In genomic region chr12:52836042-52836466, GRCh38 we compare ENCODE assay signal across 8 cellular contexts. TPM values are rescaled to one million over a fixed set of nuclear protein-coding genes. Genes with fewer than 3 reads are reported as not detected.
DNase-seq lines count a peak whose midpoint lies in the region; ATAC-seq and TF ChIP-seq lines count a peak whose summit lies in the region.
"Had no signal": no experiment of that assay in that cellular context is flagged by ENCODE, and none has a peak within 500 bp of the region (broad histone marks: within the 10 kb centered on the region; RNA-seq: fewer than 3 reads in every experiment).

No MANE protein-coding gene starts in this region.

- TF ChIP-seq CTCF in left lung (IDR thresholded peaks at IDR 0.05): no peak

- peaks cover 10% of the 10 kb centered on the region for H3K27me3 Mint-ChIP-seq in activated T-cell treated with anti-CD3 and anti-CD28 coated beads, Interleukin-2, amount 50 U/mL, for 4 hours (ENCODE audit: low read depth)

- H3K4me3 ChIP-seq in left lung (no peak overlapping the region), H7 (ENCODE audit: insufficient read depth, low read depth, low read length) (no peak overlapping the region)

- ATAC-seq in activated T-cell treated with anti-CD3 and anti-CD28 coated beads, Interleukin-2, amount 50 U/mL, for 4 hours: peak; percentile 91 to 96
- ATAC-seq in left lung (peak; percentile 35), GM18868 (IDR thresholded peaks at IDR 0.05; ENCODE audit: unreplicated experiment) (no peak)

- no peaks in the 10 kb centered on the region for H3K4me1 ChIP-seq in left lung

- peak; percentile 56 for DNase-seq in activated T-cell treated with anti-CD3 and anti-CD28 coated beads, Interleukin-2, amount 50 U/mL, for 4 hours
- no peak for DNase-seq in left lung
- peak; percentile 26 to 30 for DNase-seq in stimulated activated CD8-positive, alpha-beta memory T cell treated with anti-CD3 and anti-CD28 coated beads, Interleukin-7, amount 100 ng/mL, for 1 hour (ENCODE audit: low read depth in 2 of 2)
- no peak for DNase-seq in COLO668 (lab: John Stamatoyannopoulos, UW; ENCODE audit: unreplicated experiment)
- DNase-seq in H7: no peak

- peak overlapping the region; percentile 35 for H3K4me3 Mint-ChIP-seq in activated T-cell treated with anti-CD3 and anti-CD28 coated beads, Interleukin-2, amount 50 U/mL, for 4 hours
- H3K4me3 Mint-ChIP-seq: memory B cell had no signal

- intact Hi-C loops in left lung (cut with DNase I): no loop called here

- no peaks in the 10 kb centered on the region for H3K36me3 Mint-ChIP-seq in activated T-cell treated with anti-CD3 and anti-CD28 coated beads, Interleukin-2, amount 50 U/mL, for 4 hours (ENCODE audit: insufficient read depth)
- H3K36me3 Mint-ChIP-seq: memory B cell had no signal

- no peaks in the 10 kb centered on the region for H3K9me3 ChIP-seq in left lung

- H3K27ac ChIP-seq in left lung: no peak overlapping the region

- H3K27me3 ChIP-seq in left lung: peaks cover 0 to 83% of the 10 kb centered on the region in 2 donors
- H3K27me3 ChIP-seq in H7 (ENCODE audit: control insufficient read depth, insufficient read depth, low read length): no peaks in the 10 kb centered on the region; the same call in 1 of the 2 replicates

- H3K4me1 Mint-ChIP-seq in activated T-cell treated with anti-CD3 and anti-CD28 coated beads, Interleukin-2, amount 50 U/mL, for 4 hours (ENCODE audit: low read depth): peaks cover 22% of the 10 kb centered on the region
- H3K4me1 Mint-ChIP-seq: memory B cell had no signal

- H3K9me3 Mint-ChIP-seq in activated T-cell treated with anti-CD3 and anti-CD28 coated beads, Interleukin-2, amount 50 U/mL, for 4 hours: no peaks in the 10 kb centered on the region
- H3K9me3 Mint-ChIP-seq: memory B cell had no signal

- H3K36me3 ChIP-seq in left lung (no peaks in the 10 kb centered on the region), H7 (replicated peaks; ENCODE audit: control insufficient read depth, insufficient read depth, low read length) (no peaks in the 10 kb centered on the region)

TF ChIP-seq in PFSK-1, 5 proteins besides CTCF, POLR2A, EP300 and RAD21:
- TF ChIP-seq FOXP2 (optimal IDR thresholded peaks at IDR 0.05; ENCODE audit: borderline replicate concordance, extremely low read depth, extremely low read length, insufficient read depth) (peak; percentile 74), REST (IDR thresholded peaks at IDR 0.05; ENCODE audit: insufficient read depth in 1 of 2, low read depth in 2 of 2, low read length in 2 of 2) (no peak)

RNA-seq across cellular contexts. Expression of gene KRT79, which starts 1.9 kb away (rescaled TPM):
- not detected for polyA plus RNA-seq in PFSK-1 (2012; ENCODE audit: insufficient read length, low read depth)
- total RNA-seq in activated T-cell treated with anti-CD3 and anti-CD28 coated beads, Interleukin-2, amount 50 U/mL, for 4 hours: under 1 TPM in 2 of 3 donors, not detected in 1; 0.10 to 0.16 TPM
- total RNA-seq in left lung: under 1 TPM; 0.32 to 0.58 TPM
- total RNA-seq in H7 (2014; rRNA removed; shearing (Covaris generic)): not detected in 2 replicates

RNA-seq across cellular contexts. Expression of gene KRT78, which starts 12.7 kb away (rescaled TPM):
- polyA plus RNA-seq in PFSK-1 (2012; ENCODE audit: insufficient read length, low read depth): not detected
- not detected for total RNA-seq in activated T-cell treated with anti-CD3 and anti-CD28 coated beads, Interleukin-2, amount 50 U/mL, for 4 hours
- not detected for total RNA-seq in left lung
- not detected in 2 replicates for total RNA-seq in H7 (2014; rRNA removed; shearing (Covaris generic))

RNA-seq across cellular contexts. Expression of gene KRT4, which starts 22.1 kb away (rescaled TPM):
- not detected for polyA plus RNA-seq in PFSK-1 (2012; ENCODE audit: insufficient read length, low read depth)
- not detected for total RNA-seq in activated T-cell treated with anti-CD3 and anti-CD28 coated beads, Interleukin-2, amount 50 U/mL, for 4 hours
- 1 to 10 TPM in 1 of 2 donors, under 1 TPM in 1; 0.47 to 9.4 TPM for total RNA-seq in left lung
- total RNA-seq in H7 (2014; rRNA removed; shearing (Covaris generic)): not detected in 2 replicates

RNA-seq across cellular contexts. Expression of gene KRT3, which starts 40.1 kb away (rescaled TPM):
- polyA plus RNA-seq in PFSK-1 (2012; ENCODE audit: insufficient read length, low read depth): not detected
- total RNA-seq in activated T-cell treated with anti-CD3 and anti-CD28 coated beads, Interleukin-2, amount 50 U/mL, for 4 hours: not detected
- total RNA-seq in left lung: not detected
- not detected in 2 replicates for total RNA-seq in H7 (2014; rRNA removed; shearing (Covaris generic))

RNA-seq across cellular contexts. Expression of gene KRT76, which starts 58.9 kb away (rescaled TPM):
- polyA plus RNA-seq in PFSK-1 (2012; ENCODE audit: insufficient read length, low read depth): not detected
- total RNA-seq in activated T-cell treated with anti-CD3 and anti-CD28 coated beads, Interleukin-2, amount 50 U/mL, for 4 hours: not detected
- total RNA-seq in left lung: not detected
- total RNA-seq in H7 (2014; rRNA removed; shearing (Covaris generic)): not detected in 2 replicates

Comparison
In these comparisons a context has a peak if more than half of its experiments do, and no peak if none do; other contexts are left out.
1. DNase-seq: peak in activated T-cell treated with anti-CD3 and anti-CD28 coated beads, Interleukin-2, amount 50 U/mL, for 4 hours (single experiment) and stimulated activated CD8-positive, alpha-beta memory T cell treated with anti-CD3 and anti-CD28 coated beads, Interleukin-7, amount 100 ng/mL, for 1 hour (2 of 2); none in left lung (0 of 2), COLO668 (single experiment) and H7 (single experiment).